In genomic region chr7:48298779-48299178, GRCh38 we compare ENCODE assay signal across 9 cellular contexts.
DNase-seq lines count a peak whose midpoint lies in the region; ATAC-seq lines count a peak whose summit lies in the region.
"Had no signal": no experiment of that assay in that cellular context is flagged by ENCODE, and none has a peak within 500 bp of the region (broad histone marks: within the 10 kb centered on the region; RNA-seq: fewer than 3 reads in every experiment).

No MANE protein-coding gene starts in this region.

- peak; percentile 98 to 99 for ATAC-seq in activated naive CD4-positive, alpha-beta T cell treated with anti-CD3 and anti-CD28 coated beads, Interleukin-2, amount 50 U/mL, for 72 hours
- ATAC-seq in HG03039 (IDR thresholded peaks at IDR 0.05; ENCODE audit: unreplicated experiment) (peak; percentile 73), HG03571 (IDR thresholded peaks at IDR 0.05; ENCODE audit: unreplicated experiment) (no peak)

- H3K36me3 Mint-ChIP-seq in activated naive CD4-positive, alpha-beta T cell treated with anti-CD3 and anti-CD28 coated beads, Interleukin-2, amount 50 U/mL, for 72 hours, result no peaks in the 10 kb centered on the region
- H3K36me3 Mint-ChIP-seq in stimulated activated naive CD8-positive, alpha-beta T cell treated with anti-CD3 and anti-CD28 coated beads, Interleukin-15, Interleukin-2, amounts not matched to agents 100 ng/mL and 50 ng/mL, for 24 hours (ENCODE audit: low read depth), result no peaks in the 10 kb centered on the region

- H3K9me3 Mint-ChIP-seq in activated naive CD4-positive, alpha-beta T cell treated with anti-CD3 and anti-CD28 coated beads, Interleukin-2, amount 50 U/mL, for 72 hours, result no peaks in the 10 kb centered on the region
- no peaks in the 10 kb centered on the region for H3K9me3 Mint-ChIP-seq in stimulated activated naive CD8-positive, alpha-beta T cell treated with anti-CD3 and anti-CD28 coated beads, Interleukin-15, Interleukin-2, amounts not matched to agents 100 ng/mL and 50 ng/mL, for 24 hours

- DNase-seq in activated naive CD4-positive, alpha-beta T cell treated with anti-CD3 and anti-CD28 coated beads, Interleukin-2, amount 50 U/mL, for 72 hours (ENCODE audit: low spot score in 2 of 2), result peak in 1 of 2 donors; percentile 28
- no peak for DNase-seq in activated naive CD4-positive, alpha-beta T cell (lab: John Stamatoyannopoulos, UW)
- DNase-seq in activated T-cell treated with anti-CD3 and anti-CD28 coated beads, Interleukin-2, amount 50 U/mL, for 48 hours, result peak; percentile 24 to 51
- DNase-seq in cerebellar cortex (ENCODE audit: low spot score) (no peak), NCI-H748 treated with DMSO at 0.1 percent for 48 hours (lab: John Stamatoyannopoulos, UW) (no peak)
- DNase-seq: left ventricle myocardium inferior had no signal

- H3K4me1 Mint-ChIP-seq in stimulated activated naive CD8-positive, alpha-beta T cell treated with anti-CD3 and anti-CD28 coated beads, Interleukin-15, Interleukin-2, amounts not matched to agents 100 ng/mL and 50 ng/mL, for 24 hours (ENCODE audit: low read depth), result peaks cover 19% of the 10 kb centered on the region

- H3K4me3 Mint-ChIP-seq in stimulated activated naive CD8-positive, alpha-beta T cell treated with anti-CD3 and anti-CD28 coated beads, Interleukin-15, Interleukin-2, amounts not matched to agents 100 ng/mL and 50 ng/mL, for 24 hours, result no peak overlapping the region

- H3K27ac Mint-ChIP-seq in activated naive CD4-positive, alpha-beta T cell treated with anti-CD3 and anti-CD28 coated beads, Interleukin-2, amount 50 U/mL, for 72 hours, result peak overlapping the region; percentile 65 to 84
- H3K27ac Mint-ChIP-seq in stimulated activated naive CD8-positive, alpha-beta T cell treated with anti-CD3 and anti-CD28 coated beads, Interleukin-15, Interleukin-2, amounts not matched to agents 100 ng/mL and 50 ng/mL, for 24 hours, result peak overlapping the region; percentile 55

- no peaks in the 10 kb centered on the region for H3K27me3 Mint-ChIP-seq in stimulated activated naive CD8-positive, alpha-beta T cell treated with anti-CD3 and anti-CD28 coated beads, Interleukin-15, Interleukin-2, amounts not matched to agents 100 ng/mL and 50 ng/mL, for 24 hours

Comparison
In these comparisons a context has a peak if more than half of its experiments do, and no peak if none do; other contexts are left out.
1. DNase-seq: peak in activated T-cell treated with anti-CD3 and anti-CD28 coated beads, Interleukin-2, amount 50 U/mL, for 48 hours (2 of 2); none in activated naive CD4-positive, alpha-beta T cell (0 of 4), cerebellar cortex (single experiment) and NCI-H748 treated with DMSO at 0.1 percent for 48 hours (single experiment).